In genomic region chr1:43606624-43607023, GRCh38 we compare ENCODE assay signal across 2 cellular contexts.
TF ChIP-seq lines count a peak whose summit lies in the region.

No MANE protein-coding gene starts in this region.

TF ChIP-seq in HepG2, 621 proteins besides CTCF, POLR2A, EP300 and RAD21:
- TF ChIP-seq AGO2 (optimal IDR thresholded peaks at IDR 0.05; ENCODE audit: low read depth, low read length), result peak; percentile 70
- TF ChIP-seq TRIM24 (CRISPR knock-in tag; IDR thresholded peaks at IDR 0.05), result no peak

TF ChIP-seq in K562, 482 proteins besides CTCF, POLR2A, EP300 and RAD21:
- no peak for TF ChIP-seq SIN3A (IDR thresholded peaks at IDR 0.05; ENCODE audit: borderline replicate concordance in 2 of 2, control insufficient read depth in 1 of 2, low read depth in 2 of 2, low read length in 2 of 2)
- TF ChIP-seq HOMEZ (CRISPR knock-in tag; IDR thresholded peaks at IDR 0.05), result no peak
- TF ChIP-seq IFI16 (CRISPR knock-in tag; IDR thresholded peaks at IDR 0.05), result no peak
- TF ChIP-seq TFAM (CRISPR knock-in tag; conservative IDR thresholded peaks at IDR 0.05), result no peak
- no peak for TF ChIP-seq HIVEP1 (CRISPR knock-in tag; IDR thresholded peaks at IDR 0.05)
- no peak for TF ChIP-seq SRF (CRISPR knock-in tag; IDR thresholded peaks at IDR 0.05)
- TF ChIP-seq EGR1 (conservative IDR thresholded peaks at IDR 0.05), result no peak
- no peak for TF ChIP-seq SRSF9 (IDR thresholded peaks at IDR 0.05; ENCODE audit: borderline replicate concordance, low read depth, low read length)
- TF ChIP-seq PKNOX1 (IDR thresholded peaks at IDR 0.05), result no peak
- TF ChIP-seq ATF7 (IDR thresholded peaks at IDR 0.05), result no peak
- TF ChIP-seq FIP1L1 (IDR thresholded peaks at IDR 0.05; ENCODE audit: low read depth, low read length, poor library complexity, severe bottlenecking), result no peak
- TF ChIP-seq ZBTB7A (IDR thresholded peaks at IDR 0.05; ENCODE audit: borderline replicate concordance, control insufficient read depth, low read depth, low read length), result no peak
- no peak for TF ChIP-seq NBN (IDR thresholded peaks at IDR 0.05; ENCODE audit: low read depth)
- no peak for TF ChIP-seq CCAR2 (IDR thresholded peaks at IDR 0.05; ENCODE audit: low read depth, low read length)
- no peak for TF ChIP-seq C11orf30 (IDR thresholded peaks at IDR 0.05; ENCODE audit: low read depth)
- TF ChIP-seq ZNF124 (CRISPR knock-in tag; IDR thresholded peaks at IDR 0.05), result no peak
- no peak for TF ChIP-seq TAL1 (IDR thresholded peaks at IDR 0.05)
- TF ChIP-seq MBD1 (CRISPR knock-in tag; IDR thresholded peaks at IDR 0.05), result no peak
- TF ChIP-seq ZNF445 (CRISPR knock-in tag; IDR thresholded peaks at IDR 0.05; ENCODE audit: low read depth), result no peak
